Comparison of ENCODE assay signal across 1 cellular context in the genomic region with DNA sequence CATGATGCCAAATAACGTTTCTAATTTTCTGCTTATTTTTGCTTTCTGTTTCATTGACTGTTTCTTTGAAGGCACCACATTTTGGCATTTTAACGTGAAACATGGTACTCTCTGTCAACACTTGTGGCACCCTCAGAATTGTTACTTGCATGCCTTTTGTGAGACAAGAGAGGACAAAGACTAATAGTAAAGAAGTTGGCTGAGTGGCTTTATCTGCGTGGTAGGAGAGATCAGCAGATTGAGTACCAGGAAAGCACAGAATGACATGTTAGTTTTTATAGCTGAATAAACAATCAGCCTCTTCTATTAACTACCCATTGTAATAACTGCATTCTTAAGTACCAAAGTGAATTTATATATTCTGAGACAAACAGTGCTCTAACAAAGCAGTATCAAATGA.
TF ChIP-seq lines count a peak whose summit lies in the region.

No MANE protein-coding gene starts in this region.

TF ChIP-seq in K562, 482 proteins besides CTCF, POLR2A, EP300 and RAD21:
- no peak for TF ChIP-seq ZBTB17 (CRISPR knock-in tag; IDR thresholded peaks at IDR 0.05)
- no peak for TF ChIP-seq NFATC3 (IDR thresholded peaks at IDR 0.05)
- TF ChIP-seq ZNF785 (CRISPR knock-in tag; IDR thresholded peaks at IDR 0.05), result no peak
- TF ChIP-seq, protein P1, sequence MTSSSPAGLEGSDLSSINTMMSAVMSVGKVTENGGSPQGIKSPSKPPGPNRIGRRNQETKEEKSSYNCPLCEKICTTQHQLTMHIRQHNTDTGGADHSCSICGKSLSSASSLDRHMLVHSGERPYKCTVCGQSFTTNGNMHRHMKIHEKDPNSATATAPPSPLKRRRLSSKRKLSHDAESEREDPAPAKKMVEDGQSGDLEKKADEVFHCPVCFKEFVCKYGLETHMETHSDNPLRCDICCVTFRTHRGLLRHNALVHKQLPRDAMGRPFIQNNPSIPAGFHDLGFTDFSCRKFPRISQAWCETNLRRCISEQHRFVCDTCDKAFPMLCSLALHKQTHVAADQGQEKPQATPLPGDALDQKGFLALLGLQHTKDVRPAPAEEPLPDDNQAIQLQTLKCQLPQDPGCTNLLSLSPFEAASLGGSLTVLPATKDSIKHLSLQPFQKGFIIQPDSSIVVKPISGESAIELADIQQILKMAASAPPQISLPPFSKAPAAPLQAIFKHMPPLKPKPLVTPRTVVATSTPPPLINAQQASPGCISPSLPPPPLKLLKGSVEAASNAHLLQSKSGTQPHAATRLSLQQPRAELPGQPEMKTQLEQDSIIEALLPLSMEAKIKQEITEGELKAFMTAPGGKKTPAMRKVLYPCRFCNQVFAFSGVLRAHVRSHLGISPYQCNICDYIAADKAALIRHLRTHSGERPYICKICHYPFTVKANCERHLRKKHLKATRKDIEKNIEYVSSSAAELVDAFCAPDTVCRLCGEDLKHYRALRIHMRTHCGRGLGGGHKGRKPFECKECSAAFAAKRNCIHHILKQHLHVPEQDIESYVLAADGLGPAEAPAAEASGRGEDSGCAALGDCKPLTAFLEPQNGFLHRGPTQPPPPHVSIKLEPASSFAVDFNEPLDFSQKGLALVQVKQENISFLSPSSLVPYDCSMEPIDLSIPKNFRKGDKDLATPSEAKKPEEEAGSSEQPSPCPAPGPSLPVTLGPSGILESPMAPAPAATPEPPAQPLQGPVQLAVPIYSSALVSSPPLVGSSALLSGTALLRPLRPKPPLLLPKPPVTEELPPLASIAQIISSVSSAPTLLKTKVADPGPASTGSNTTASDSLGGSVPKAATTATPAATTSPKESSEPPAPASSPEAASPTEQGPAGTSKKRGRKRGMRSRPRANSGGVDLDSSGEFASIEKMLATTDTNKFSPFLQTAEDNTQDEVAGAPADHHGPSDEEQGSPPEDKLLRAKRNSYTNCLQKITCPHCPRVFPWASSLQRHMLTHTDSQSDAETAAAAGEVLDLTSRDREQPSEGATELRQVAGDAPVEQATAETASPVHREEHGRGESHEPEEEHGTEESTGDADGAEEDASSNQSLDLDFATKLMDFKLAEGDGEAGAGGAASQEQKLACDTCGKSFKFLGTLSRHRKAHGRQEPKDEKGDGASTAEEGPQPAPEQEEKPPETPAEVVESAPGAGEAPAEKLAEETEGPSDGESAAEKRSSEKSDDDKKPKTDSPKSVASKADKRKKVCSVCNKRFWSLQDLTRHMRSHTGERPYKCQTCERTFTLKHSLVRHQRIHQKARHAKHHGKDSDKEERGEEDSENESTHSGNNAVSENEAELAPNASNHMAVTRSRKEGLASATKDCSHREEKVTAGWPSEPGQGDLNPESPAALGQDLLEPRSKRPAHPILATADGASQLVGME (CRISPR knock-in tag; IDR thresholded peaks at IDR 0.05), result no peak
- TF ChIP-seq, protein P2, sequence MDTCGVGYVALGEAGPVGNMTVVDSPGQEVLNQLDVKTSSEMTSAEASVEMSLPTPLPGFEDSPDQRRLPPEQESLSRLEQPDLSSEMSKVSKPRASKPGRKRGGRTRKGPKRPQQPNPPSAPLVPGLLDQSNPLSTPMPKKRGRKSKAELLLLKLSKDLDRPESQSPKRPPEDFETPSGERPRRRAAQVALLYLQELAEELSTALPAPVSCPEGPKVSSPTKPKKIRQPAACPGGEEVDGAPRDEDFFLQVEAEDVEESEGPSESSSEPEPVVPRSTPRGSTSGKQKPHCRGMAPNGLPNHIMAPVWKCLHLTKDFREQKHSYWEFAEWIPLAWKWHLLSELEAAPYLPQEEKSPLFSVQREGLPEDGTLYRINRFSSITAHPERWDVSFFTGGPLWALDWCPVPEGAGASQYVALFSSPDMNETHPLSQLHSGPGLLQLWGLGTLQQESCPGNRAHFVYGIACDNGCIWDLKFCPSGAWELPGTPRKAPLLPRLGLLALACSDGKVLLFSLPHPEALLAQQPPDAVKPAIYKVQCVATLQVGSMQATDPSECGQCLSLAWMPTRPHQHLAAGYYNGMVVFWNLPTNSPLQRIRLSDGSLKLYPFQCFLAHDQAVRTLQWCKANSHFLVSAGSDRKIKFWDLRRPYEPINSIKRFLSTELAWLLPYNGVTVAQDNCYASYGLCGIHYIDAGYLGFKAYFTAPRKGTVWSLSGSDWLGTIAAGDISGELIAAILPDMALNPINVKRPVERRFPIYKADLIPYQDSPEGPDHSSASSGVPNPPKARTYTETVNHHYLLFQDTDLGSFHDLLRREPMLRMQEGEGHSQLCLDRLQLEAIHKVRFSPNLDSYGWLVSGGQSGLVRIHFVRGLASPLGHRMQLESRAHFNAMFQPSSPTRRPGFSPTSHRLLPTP (IDR thresholded peaks at IDR 0.05; ENCODE audit: borderline replicate concordance, extremely low read depth, insufficient read length), result no peak
- TF ChIP-seq CBFB (CRISPR knock-in tag; IDR thresholded peaks at IDR 0.05), result no peak
- TF ChIP-seq, protein P3, sequence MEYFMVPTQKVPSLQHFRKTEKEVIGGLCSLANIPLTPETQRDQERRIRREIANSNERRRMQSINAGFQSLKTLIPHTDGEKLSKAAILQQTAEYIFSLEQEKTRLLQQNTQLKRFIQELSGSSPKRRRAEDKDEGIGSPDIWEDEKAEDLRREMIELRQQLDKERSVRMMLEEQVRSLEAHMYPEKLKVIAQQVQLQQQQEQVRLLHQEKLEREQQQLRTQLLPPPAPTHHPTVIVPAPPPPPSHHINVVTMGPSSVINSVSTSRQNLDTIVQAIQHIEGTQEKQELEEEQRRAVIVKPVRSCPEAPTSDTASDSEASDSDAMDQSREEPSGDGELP (CRISPR knock-in tag; IDR thresholded peaks at IDR 0.05; ENCODE audit: borderline replicate concordance), result no peak
- TF ChIP-seq, protein P4, sequence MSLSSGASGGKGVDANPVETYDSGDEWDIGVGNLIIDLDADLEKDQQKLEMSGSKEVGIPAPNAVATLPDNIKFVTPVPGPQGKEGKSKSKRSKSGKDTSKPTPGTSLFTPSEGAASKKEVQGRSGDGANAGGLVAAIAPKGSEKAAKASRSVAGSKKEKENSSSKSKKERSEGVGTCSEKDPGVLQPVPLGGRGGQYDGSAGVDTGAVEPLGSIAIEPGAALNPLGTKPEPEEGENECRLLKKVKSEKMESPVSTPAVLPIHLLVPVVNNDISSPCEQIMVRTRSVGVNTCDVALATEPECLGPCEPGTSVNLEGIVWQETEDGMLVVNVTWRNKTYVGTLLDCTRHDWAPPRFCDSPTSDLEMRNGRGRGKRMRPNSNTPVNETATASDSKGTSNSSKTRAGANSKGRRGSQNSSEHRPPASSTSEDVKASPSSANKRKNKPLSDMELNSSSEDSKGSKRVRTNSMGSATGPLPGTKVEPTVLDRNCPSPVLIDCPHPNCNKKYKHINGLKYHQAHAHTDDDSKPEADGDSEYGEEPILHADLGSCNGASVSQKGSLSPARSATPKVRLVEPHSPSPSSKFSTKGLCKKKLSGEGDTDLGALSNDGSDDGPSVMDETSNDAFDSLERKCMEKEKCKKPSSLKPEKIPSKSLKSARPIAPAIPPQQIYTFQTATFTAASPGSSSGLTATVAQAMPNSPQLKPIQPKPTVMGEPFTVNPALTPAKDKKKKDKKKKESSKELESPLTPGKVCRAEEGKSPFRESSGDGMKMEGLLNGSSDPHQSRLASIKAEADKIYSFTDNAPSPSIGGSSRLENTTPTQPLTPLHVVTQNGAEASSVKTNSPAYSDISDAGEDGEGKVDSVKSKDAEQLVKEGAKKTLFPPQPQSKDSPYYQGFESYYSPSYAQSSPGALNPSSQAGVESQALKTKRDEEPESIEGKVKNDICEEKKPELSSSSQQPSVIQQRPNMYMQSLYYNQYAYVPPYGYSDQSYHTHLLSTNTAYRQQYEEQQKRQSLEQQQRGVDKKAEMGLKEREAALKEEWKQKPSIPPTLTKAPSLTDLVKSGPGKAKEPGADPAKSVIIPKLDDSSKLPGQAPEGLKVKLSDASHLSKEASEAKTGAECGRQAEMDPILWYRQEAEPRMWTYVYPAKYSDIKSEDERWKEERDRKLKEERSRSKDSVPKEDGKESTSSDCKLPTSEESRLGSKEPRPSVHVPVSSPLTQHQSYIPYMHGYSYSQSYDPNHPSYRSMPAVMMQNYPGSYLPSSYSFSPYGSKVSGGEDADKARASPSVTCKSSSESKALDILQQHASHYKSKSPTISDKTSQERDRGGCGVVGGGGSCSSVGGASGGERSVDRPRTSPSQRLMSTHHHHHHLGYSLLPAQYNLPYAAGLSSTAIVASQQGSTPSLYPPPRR (CRISPR knock-in tag; IDR thresholded peaks at IDR 0.05; ENCODE audit: borderline replicate concordance), result no peak
- no peak for TF ChIP-seq NFIX (CRISPR knock-in tag; IDR thresholded peaks at IDR 0.05; ENCODE audit: low read depth)
- no peak for TF ChIP-seq SAFB (IDR thresholded peaks at IDR 0.05; ENCODE audit: borderline replicate concordance, low read depth, low read length)
- TF ChIP-seq ELF2 (CRISPR knock-in tag; IDR thresholded peaks at IDR 0.05), result no peak
- no peak for TF ChIP-seq EWSR1 (IDR thresholded peaks at IDR 0.05; ENCODE audit: borderline replicate concordance, low read depth, partially characterized antibody)
- TF ChIP-seq NBN (IDR thresholded peaks at IDR 0.05; ENCODE audit: low read depth), result no peak
- TF ChIP-seq ETV6 (IDR thresholded peaks at IDR 0.05; ENCODE audit: borderline replicate concordance in 1 of 2, low read depth in 2 of 2, low read length in 1 of 2), result no peak
- TF ChIP-seq ETV6 (CRISPR knock-in tag; IDR thresholded peaks at IDR 0.05; ENCODE audit: borderline replicate concordance), result no peak
- TF ChIP-seq, protein P5, sequence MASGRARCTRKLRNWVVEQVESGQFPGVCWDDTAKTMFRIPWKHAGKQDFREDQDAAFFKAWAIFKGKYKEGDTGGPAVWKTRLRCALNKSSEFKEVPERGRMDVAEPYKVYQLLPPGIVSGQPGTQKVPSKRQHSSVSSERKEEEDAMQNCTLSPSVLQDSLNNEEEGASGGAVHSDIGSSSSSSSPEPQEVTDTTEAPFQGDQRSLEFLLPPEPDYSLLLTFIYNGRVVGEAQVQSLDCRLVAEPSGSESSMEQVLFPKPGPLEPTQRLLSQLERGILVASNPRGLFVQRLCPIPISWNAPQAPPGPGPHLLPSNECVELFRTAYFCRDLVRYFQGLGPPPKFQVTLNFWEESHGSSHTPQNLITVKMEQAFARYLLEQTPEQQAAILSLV (tag; IDR thresholded peaks at IDR 0.05), result no peak
- TF ChIP-seq ZNF707 (CRISPR knock-in tag; conservative IDR thresholded peaks at IDR 0.05), result no peak
